8 cellular contexts compared by ENCODE assay signal in the genomic region with DNA sequence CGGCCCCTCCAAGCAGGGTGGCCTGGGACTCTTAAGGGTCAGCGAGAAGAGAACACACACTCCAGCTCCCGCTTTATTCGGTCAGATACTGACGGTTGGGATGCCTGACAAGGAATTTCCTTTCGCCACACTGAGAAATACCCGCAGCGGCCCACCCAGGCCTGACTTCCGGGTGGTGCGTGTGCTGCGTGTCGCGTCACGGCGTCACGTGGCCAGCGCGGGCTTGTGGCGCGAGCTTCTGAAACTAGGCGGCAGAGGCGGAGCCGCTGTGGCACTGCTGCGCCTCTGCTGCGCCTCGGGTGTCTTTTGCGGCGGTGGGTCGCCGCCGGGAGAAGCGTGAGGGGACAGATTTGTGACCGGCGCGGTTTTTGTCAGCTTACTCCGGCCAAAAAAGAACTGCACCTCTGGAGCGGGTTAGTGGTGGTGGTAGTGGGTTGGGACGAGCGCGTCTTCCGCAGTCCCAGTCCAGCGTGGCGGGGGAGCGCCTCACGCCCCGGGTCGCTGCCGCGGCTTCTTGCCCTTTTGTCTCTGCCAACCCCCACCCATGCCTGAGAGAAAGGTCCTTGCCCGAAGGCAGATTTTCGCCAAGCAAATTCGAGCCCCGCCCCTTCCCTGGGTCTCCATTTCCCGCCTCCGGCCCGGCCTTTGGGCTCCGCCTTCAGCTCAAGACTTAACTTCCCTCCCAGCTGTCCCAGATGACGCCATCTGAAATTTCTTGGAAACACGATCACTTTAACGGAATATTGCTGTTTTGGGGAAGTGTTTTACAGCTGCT. TPM values are rescaled to one million over a fixed set of nuclear protein-coding genes. Genes with fewer than 3 reads are reported as not detected.
DNase-seq lines count a peak whose midpoint lies in the region; ATAC-seq, FAIRE-seq and TF ChIP-seq lines count a peak whose summit lies in the region.

A gene with protein sequence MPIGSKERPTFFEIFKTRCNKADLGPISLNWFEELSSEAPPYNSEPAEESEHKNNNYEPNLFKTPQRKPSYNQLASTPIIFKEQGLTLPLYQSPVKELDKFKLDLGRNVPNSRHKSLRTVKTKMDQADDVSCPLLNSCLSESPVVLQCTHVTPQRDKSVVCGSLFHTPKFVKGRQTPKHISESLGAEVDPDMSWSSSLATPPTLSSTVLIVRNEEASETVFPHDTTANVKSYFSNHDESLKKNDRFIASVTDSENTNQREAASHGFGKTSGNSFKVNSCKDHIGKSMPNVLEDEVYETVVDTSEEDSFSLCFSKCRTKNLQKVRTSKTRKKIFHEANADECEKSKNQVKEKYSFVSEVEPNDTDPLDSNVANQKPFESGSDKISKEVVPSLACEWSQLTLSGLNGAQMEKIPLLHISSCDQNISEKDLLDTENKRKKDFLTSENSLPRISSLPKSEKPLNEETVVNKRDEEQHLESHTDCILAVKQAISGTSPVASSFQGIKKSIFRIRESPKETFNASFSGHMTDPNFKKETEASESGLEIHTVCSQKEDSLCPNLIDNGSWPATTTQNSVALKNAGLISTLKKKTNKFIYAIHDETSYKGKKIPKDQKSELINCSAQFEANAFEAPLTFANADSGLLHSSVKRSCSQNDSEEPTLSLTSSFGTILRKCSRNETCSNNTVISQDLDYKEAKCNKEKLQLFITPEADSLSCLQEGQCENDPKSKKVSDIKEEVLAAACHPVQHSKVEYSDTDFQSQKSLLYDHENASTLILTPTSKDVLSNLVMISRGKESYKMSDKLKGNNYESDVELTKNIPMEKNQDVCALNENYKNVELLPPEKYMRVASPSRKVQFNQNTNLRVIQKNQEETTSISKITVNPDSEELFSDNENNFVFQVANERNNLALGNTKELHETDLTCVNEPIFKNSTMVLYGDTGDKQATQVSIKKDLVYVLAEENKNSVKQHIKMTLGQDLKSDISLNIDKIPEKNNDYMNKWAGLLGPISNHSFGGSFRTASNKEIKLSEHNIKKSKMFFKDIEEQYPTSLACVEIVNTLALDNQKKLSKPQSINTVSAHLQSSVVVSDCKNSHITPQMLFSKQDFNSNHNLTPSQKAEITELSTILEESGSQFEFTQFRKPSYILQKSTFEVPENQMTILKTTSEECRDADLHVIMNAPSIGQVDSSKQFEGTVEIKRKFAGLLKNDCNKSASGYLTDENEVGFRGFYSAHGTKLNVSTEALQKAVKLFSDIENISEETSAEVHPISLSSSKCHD (N-terminal part only) (plus strand): TSS at position 254 of the 775 bp plus-strand sequence. CDS start 953 bp downstream, outside the sequence.
A gene with protein sequence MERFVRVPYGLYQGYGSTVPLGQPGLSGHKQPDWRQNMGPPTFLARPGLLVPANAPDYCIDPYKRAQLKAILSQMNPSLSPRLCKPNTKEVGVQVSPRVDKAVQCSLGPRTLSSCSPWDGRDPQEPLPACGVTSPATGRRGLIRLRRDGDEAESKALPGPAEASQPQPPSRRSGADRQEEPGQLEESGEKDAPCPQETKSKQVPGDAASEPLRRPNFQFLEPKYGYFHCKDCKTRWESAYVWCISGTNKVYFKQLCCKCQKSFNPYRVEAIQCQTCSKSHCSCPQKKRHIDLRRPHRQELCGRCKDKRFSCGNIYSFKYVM (minus strand): TSS at position 109 of the 775 bp plus-strand sequence. CDS start 3,438 bp downstream, outside the sequence.

- ATAC-seq in GM18870 (IDR thresholded peaks at IDR 0.05; ENCODE audit: unreplicated experiment), result peak; percentile 83
- ATAC-seq in HG03103 (IDR thresholded peaks at IDR 0.05; ENCODE audit: low read depth, unreplicated experiment), result peak; percentile 89

- no peaks in the 10 kb centered on the region for H3K9me1 ChIP-seq in keratinocyte (ENCODE audit: control insufficient read depth, extremely low read depth, insufficient read depth, low read length)

- H3K4me1 ChIP-seq in keratinocyte (ENCODE audit: control insufficient read depth, extremely low read depth, insufficient read depth, low read length), result peaks cover 10% of the 10 kb centered on the region

- no peak for TF ChIP-seq CTCF in keratinocyte (optimal IDR thresholded peaks at IDR 0.05 in 1 of 3, IDR thresholded peaks at IDR 0.05 in 1 of 3, conservative IDR thresholded peaks at IDR 0.05 in 1 of 3; ENCODE audit: extremely low read depth in 1 of 3, insufficient read depth in 2 of 3, low read length in 3 of 3)

- H3K36me3 ChIP-seq in keratinocyte (ENCODE audit: control insufficient read depth in 2 of 2, extremely low read depth in 1 of 2, insufficient read depth in 2 of 2, low read length in 2 of 2), result no peaks in the 10 kb centered on the region

- DNase-seq in AG08395 (ENCODE audit: low spot score) (peak; percentile 85), NCI-H345 treated with DMSO at 0.1 percent for 48 hours (lab: John Stamatoyannopoulos, UW; ENCODE audit: unreplicated experiment) (peak; percentile 57), keratinocyte (ENCODE audit: low read depth, low spot score) (no peak)
- DNase-seq in activated CD4-positive, CD25-positive, alpha-beta regulatory T cell treated with anti-CD3 and anti-CD28 coated beads, Interleukin-2, amount 50 U/mL, for 16 hours (ENCODE audit: low read depth, low spot score), result peak; percentile 80
- peak; percentile 85 for DNase-seq in central memory CD4-positive, alpha-beta T cell
- DNase-seq in stimulated activated CD4-positive, alpha-beta T cell treated with anti-CD3 and anti-CD28 coated beads, Interleukin-12 subunit alpha, Interleukin-12 subunit beta, amount 100 ng/mL, for 4 hours, result peak; percentile 82

- peaks cover 5% of the 10 kb centered on the region for H3K79me2 ChIP-seq in keratinocyte (ENCODE audit: control insufficient read depth, insufficient read depth, low read length)

- H3K9me3 ChIP-seq in keratinocyte (ENCODE audit: control insufficient read depth, low read depth, low read length), result no peaks in the 10 kb centered on the region

- H3K4me3 ChIP-seq in keratinocyte (ENCODE audit: control insufficient read depth in 2 of 3, extremely low read depth in 1 of 3, insufficient read depth in 2 of 3, low read depth in 1 of 3, low read length in 3 of 3), result peak within 1 kb of the TSS; percentile 93 to 98 (median 93)

- H4K20me1 ChIP-seq in keratinocyte (ENCODE audit: control insufficient read depth, extremely low read depth, insufficient read depth, low read length), result no peaks in the 10 kb centered on the region

- dilution Hi-C loops in keratinocyte (cut with MboI; ENCODE audit: extremely low pct_ligation_motif_present, low sequenced_read_pairs), result no loop called here

- no peaks in the 10 kb centered on the region for H3K27me3 ChIP-seq in keratinocyte (ENCODE audit: control insufficient read depth, extremely low read depth, insufficient read depth, low read length)

- peak within 1 kb of the TSS; percentile 93 for H3K9ac ChIP-seq in keratinocyte (ENCODE audit: control insufficient read depth, extremely low read depth, insufficient read depth, low read length)

- FAIRE-seq in keratinocyte (lab: Jason Lieb, UNC), result no peak

- peak within 1 kb of the TSS; percentile 99 for H2AFZ ChIP-seq in keratinocyte (ENCODE audit: control insufficient read depth, low read length)

- peak within 1 kb of the TSS; percentile 95 for H3K4me2 ChIP-seq in keratinocyte (ENCODE audit: control insufficient read depth, extremely low read depth, insufficient read depth, low read depth, low read length)

- H3K27ac ChIP-seq in keratinocyte (ENCODE audit: control insufficient read depth, insufficient read depth, low read length), result peak within 1 kb of the TSS; percentile 84

RNA-seq across cellular contexts. Expression of the first gene that starts in this region (rescaled TPM):
- 0.73 to 2.4 TPM (median 1.1 TPM) in 3 replicates for polyA plus RNA-seq in keratinocyte
- polyA plus RNA-seq in keratinocyte (2011; ENCODE audit: low read depth), result 0.22 TPM
- 1.0 TPM in 2 replicates for polyA plus RNA-seq in keratinocyte (2011; cell fraction: cytosol; rRNA removed)
- polyA plus RNA-seq in keratinocyte (2011; cell fraction: nucleus; rRNA removed), result 1.4 and 3.3 TPM in 2 replicates
- polyA plus RNA-seq in keratinocyte (2012; ENCODE audit: low replicate concordance), result 0.14 and 3.1 TPM in 2 replicates
- 1.8 to 9.0 TPM (median 3.8 TPM) in 3 replicates for polyA minus RNA-seq in keratinocyte
- 1.7 TPM for polyA minus RNA-seq in keratinocyte (2011; cell fraction: cytosol; rRNA and poly(A)+ RNA removed)
- polyA minus RNA-seq in keratinocyte (2011; cell fraction: nucleus; rRNA and poly(A)+ RNA removed), result 1.4 and 4.3 TPM in 2 replicates

RNA-seq across cellular contexts. Expression of the second gene that starts in this region (rescaled TPM):
- not detected in 3 replicates for polyA plus RNA-seq in keratinocyte
- not detected for polyA plus RNA-seq in keratinocyte (2011; ENCODE audit: low read depth)
- polyA plus RNA-seq in keratinocyte (2011; cell fraction: cytosol; rRNA removed), result not detected in 2 replicates
- polyA plus RNA-seq in keratinocyte (2011; cell fraction: nucleus; rRNA removed), result not detected in 2 replicates
- polyA plus RNA-seq in keratinocyte (2012; ENCODE audit: low replicate concordance), result not detected in 2 replicates
- 0.19 TPM in 1 of 3 replicates, not detected in the others for polyA minus RNA-seq in keratinocyte
- polyA minus RNA-seq in keratinocyte (2011; cell fraction: cytosol; rRNA and poly(A)+ RNA removed), result not detected
- polyA minus RNA-seq in keratinocyte (2011; cell fraction: nucleus; rRNA and poly(A)+ RNA removed), result not detected in 2 replicates
